Comparison of ENCODE assay signal across 6 cellular contexts in the genomic region with DNA sequence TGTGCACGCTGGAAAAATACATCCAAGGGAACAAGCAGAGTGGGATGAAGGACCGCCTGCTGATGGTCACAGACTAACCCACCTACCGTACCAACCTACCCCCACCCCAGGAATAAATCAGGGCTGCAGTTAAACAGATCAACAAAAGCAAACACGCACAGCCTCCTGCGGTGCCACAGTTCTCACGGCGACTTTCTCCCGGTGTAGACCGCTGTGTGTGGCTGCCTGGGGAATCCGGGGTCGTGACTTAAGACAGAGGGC.
DNase-seq lines count a peak whose midpoint lies in the region; ATAC-seq, FAIRE-seq and TF ChIP-seq lines count a peak whose summit lies in the region.
"Not testable (repeated sequence)": the region's sequence is repeated elsewhere in the genome, so short reads cannot be mapped to it uniquely, and the experiment has no call there.

No MANE protein-coding gene starts in this region.

- CTCF ChIA-PET in GM12878 (lab: Yijun Ruan, JAX), result not testable (repeated sequence)

- H3K4ac ChIP-seq in H9 (ENCODE audit: low read depth, low read length); neuronal stem cell (ENCODE audit: low read length): not testable (repeated sequence)

- H3K4me2 ChIP-seq in H9 (ENCODE audit: insufficient read depth, insufficient read length, low read length); OCI-LY3 (ENCODE audit: low read length); GM12878 (ENCODE audit: control insufficient read depth, insufficient read depth); neuronal stem cell (ENCODE audit: insufficient read depth, low read length, poor library complexity, severe bottlenecking): not testable (repeated sequence)

- not testable (repeated sequence) for H3K14ac ChIP-seq in H9 (ENCODE audit: insufficient read depth, low read length); neuronal stem cell (ENCODE audit: low read length)

- not testable (repeated sequence) for H3K9me3 ChIP-seq in H9 (ENCODE audit: control insufficient read depth, low read depth, low read length); OCI-LY3 (ENCODE audit: insufficient read depth, low read length); GM12878 (replicated peaks; ENCODE audit: control insufficient read depth, insufficient read depth, low read length); neuronal stem cell (replicated peaks in 1 of 2; ENCODE audit: control insufficient read depth in 2 of 2, insufficient read depth in 1 of 2, low read depth in 1 of 2, low read length in 2 of 2)
- peaks cover 0 to 20% (median 11%) of the 10 kb centered on the region in 4 donors for H3K9me3 ChIP-seq in stomach

- not testable (repeated sequence) for TF ChIP-seq RAD21 in GM12878 (IDR thresholded peaks at IDR 0.05; ENCODE audit: insufficient read depth, low read depth, low read length)

- not testable (repeated sequence) for H3K9me3 Mint-ChIP-seq in H9; glutamatergic neuron (ENCODE audit: unreplicated experiment)

- RAD21 ChIA-PET in GM12878 (lab: Charles Lee; ENCODE audit: unreplicated experiment), result not testable (repeated sequence)

- not testable (repeated sequence) for H3K4me1 ChIP-seq in H9 (ENCODE audit: insufficient read depth, low read length); GM12878 (ENCODE audit: control insufficient read depth, insufficient read depth, low read length); stomach
- peaks cover 20% of the 10 kb centered on the region for H3K4me1 ChIP-seq in OCI-LY3 (ENCODE audit: low read length)
- peaks cover 1 to 19% of the 10 kb centered on the region in 2 donors for H3K4me1 ChIP-seq in neuronal stem cell (ENCODE audit: control insufficient read depth in 2 of 2, insufficient read depth in 1 of 2, low read depth in 1 of 2, low read length in 2 of 2)

- not testable (repeated sequence) for H3K27me3 ChIP-seq in H9 (ENCODE audit: insufficient read depth, low read length); OCI-LY3 (ENCODE audit: low read depth, low read length); GM12878 (replicated peaks in 1 of 2; ENCODE audit: control insufficient read depth in 2 of 2, insufficient read depth in 2 of 2, low read length in 1 of 2); neuronal stem cell (ENCODE audit: control insufficient read depth in 3 of 3, insufficient read depth in 3 of 3, low read depth in 1 of 3, low read length in 3 of 3)
- H3K27me3 ChIP-seq in stomach, result peaks cover 0 to 15% (median 0%) of the 10 kb centered on the region in 3 donors

- H3K4me3 Mint-ChIP-seq in H9, result not testable (repeated sequence)
- H3K4me3 Mint-ChIP-seq in glutamatergic neuron (ENCODE audit: unreplicated experiment), result peak overlapping the region; percentile 27

- H3K23me2 ChIP-seq in H9 (ENCODE audit: insufficient read length, low read depth, low read length, poor library complexity, severe bottlenecking), result not testable (repeated sequence)

- H3K56ac ChIP-seq in H9 (ENCODE audit: insufficient read length, low read depth, low read length), result not testable (repeated sequence)

- H2BK12ac ChIP-seq in H9 (ENCODE audit: insufficient read length, low read depth, low read length); neuronal stem cell (ENCODE audit: low read length): not testable (repeated sequence)

- DNase-seq in H9 (peak; percentile 20), stomach (peak; percentile 1)
- DNase-seq in GM12878 (ENCODE audit: low read depth, low spot score); glutamatergic neuron; neuronal stem cell (ENCODE audit: low spot score): not testable (repeated sequence)

- not testable (repeated sequence) for H3K23ac ChIP-seq in H9 (ENCODE audit: insufficient read length, low read depth, low read length); neuronal stem cell (ENCODE audit: low read depth, low read length, poor library complexity)

- not testable (repeated sequence) for H3K18ac ChIP-seq in H9 (ENCODE audit: insufficient read length, low read depth, low read length); neuronal stem cell (ENCODE audit: low read length)

- SMC1A ChIA-PET in GM12878 (lab: Charles Lee; ENCODE audit: uncharacterized antibody, unreplicated experiment), result interaction anchor here (1.1 kb wide), 1 partner anchor 8 kb away, joined by 5 read pairs; no protein-coding TSS in a partner anchor

- not testable (repeated sequence) for H3K36me3 Mint-ChIP-seq in H9 (ENCODE audit: insufficient read depth in 1 of 3, low read depth in 3 of 3); glutamatergic neuron (ENCODE audit: unreplicated experiment)

- POLR2A ChIA-PET in GM12878 (lab: Charles Lee), result not testable (repeated sequence)

- not testable (repeated sequence) for H3K36me3 ChIP-seq in OCI-LY3 (replicated peaks; ENCODE audit: low read depth, low read length); GM12878 (ENCODE audit: control insufficient read depth in 2 of 2, insufficient read depth in 2 of 2, low read length in 1 of 2); neuronal stem cell (replicated peaks in 1 of 2; ENCODE audit: control insufficient read depth in 2 of 2, insufficient read depth in 2 of 2, low read length in 2 of 2); stomach

- TF ChIP-seq CTCF in H9 (conservative IDR thresholded peaks at IDR 0.05); OCI-LY3 (IDR thresholded peaks at IDR 0.05; ENCODE audit: low read depth, low read length); GM12878 (IDR thresholded peaks at IDR 0.05 in 2 of 3, conservative IDR thresholded peaks at IDR 0.05 in 1 of 3; ENCODE audit: control insufficient read depth in 2 of 3, extremely low read depth in 1 of 3, insufficient read depth in 1 of 3, low read depth in 3 of 3, low read length in 3 of 3); glutamatergic neuron (IDR thresholded peaks at IDR 0.05; ENCODE audit: partially characterized antibody, unreplicated experiment); stomach (IDR thresholded peaks at IDR 0.05): not testable (repeated sequence)

- not testable (repeated sequence) for H3K79me1 ChIP-seq in H9 (ENCODE audit: insufficient read depth, low read depth, low read length, poor library complexity, severe bottlenecking); neuronal stem cell (ENCODE audit: low read depth, low read length)

- H2AK5ac ChIP-seq in H9 (ENCODE audit: insufficient read length, low read length); neuronal stem cell (ENCODE audit: low read depth, low read length): not testable (repeated sequence)

- not testable (repeated sequence) for H2AFZ ChIP-seq in H9 (ENCODE audit: low read length); OCI-LY3 (ENCODE audit: low read depth, low read length); GM12878 (ENCODE audit: control insufficient read depth, low read depth, low read length)
- H2AFZ ChIP-seq in neuronal stem cell (ENCODE audit: low read length), result peak overlapping the region; percentile 35

- peaks cover 0 to 18% of the 10 kb centered on the region in 2 experiments; a peak in 3 of 4 replicates for H3K4me1 Mint-ChIP-seq in H9
- peaks cover 16% of the 10 kb centered on the region for H3K4me1 Mint-ChIP-seq in glutamatergic neuron (ENCODE audit: low read depth, unreplicated experiment)

- no CpG with 5 or more reads among the region's 11 CpGs for WGBS in H9 (ENCODE audit: extremely low coverage, insufficient read length, low lambda C conversion rate)
- 91% methylated on average over 11 of the region's 11 CpGs for WGBS in GM12878 (ENCODE audit: insufficient coverage, insufficient replicate concordance, low lambda C conversion rate, missing lambda C conversion rate)
- no CpG with 5 or more reads among the region's 11 CpGs for WGBS in neuronal stem cell (ENCODE audit: extremely low coverage in 2 of 2, insufficient read length in 2 of 2, insufficient replicate concordance in 1 of 2), 2 donors
- 31 to 51% (median 43%) methylated on average over 7 to 11 of the region's 11 CpGs for WGBS in stomach, 5 donors

- intact Hi-C loops in GM12878 (cut with micrococcal nuclease; ENCODE audit: unreplicated experiment); stomach (cut with DNase I; ENCODE audit: low total_unique reads): not testable (repeated sequence)

- H3K27ac Mint-ChIP-seq in H9, result not testable (repeated sequence)
- H3K27ac Mint-ChIP-seq in glutamatergic neuron (ENCODE audit: unreplicated experiment), result peak overlapping the region; percentile 67

- not testable (repeated sequence) for H3K27me3 Mint-ChIP-seq in H9 (ENCODE audit: low read depth)
- peaks cover 11% of the 10 kb centered on the region for H3K27me3 Mint-ChIP-seq in glutamatergic neuron (ENCODE audit: unreplicated experiment)

- BruUV-seq in GM12878 (replicated peaks; lab: Mats Ljungman, UMichigan), result not testable (repeated sequence)

- H4K91ac ChIP-seq in H9 (ENCODE audit: insufficient read length, low read depth, low read length); neuronal stem cell (ENCODE audit: low read depth, low read length, poor library complexity): not testable (repeated sequence)

- H4K5ac ChIP-seq in H9 (ENCODE audit: insufficient read length, low read depth, low read length), result not testable (repeated sequence)

- H3T11ph ChIP-seq in H9 (ENCODE audit: low read length), result not testable (repeated sequence)

- TF ChIP-seq POLR2A in GM12878 (IDR thresholded peaks at IDR 0.05; ENCODE audit: low read depth, low read length); stomach (IDR thresholded peaks at IDR 0.05): not testable (repeated sequence)

- H3K4me3 ChIP-seq in OCI-LY3 (ENCODE audit: low read length); GM12878; neuronal stem cell (ENCODE audit: low read length in 2 of 2); stomach: not testable (repeated sequence)

- H2BK5ac ChIP-seq in H9 (ENCODE audit: insufficient read length, low read length); neuronal stem cell (ENCODE audit: low read length): not testable (repeated sequence)

- H2BK120ac ChIP-seq in H9 (ENCODE audit: low read depth, low read length, poor library complexity, severe bottlenecking); neuronal stem cell (ENCODE audit: low read depth, low read length): not testable (repeated sequence)

- not testable (repeated sequence) for H3K79me2 ChIP-seq in H9 (ENCODE audit: insufficient read depth, low read length); OCI-LY3 (ENCODE audit: low read length); GM12878 (ENCODE audit: control insufficient read depth, insufficient read depth, low read length)

- not testable (repeated sequence) for H2BK20ac ChIP-seq in H9 (ENCODE audit: low read depth, low read length, poor library complexity, severe bottlenecking)

- H3K9ac ChIP-seq in H9 (ENCODE audit: extremely low read depth, insufficient read length, low read length); OCI-LY3 (ENCODE audit: low read length); GM12878 (ENCODE audit: control insufficient read depth, insufficient read depth, low read length); neuronal stem cell (ENCODE audit: low read depth, low read length, poor library complexity): not testable (repeated sequence)

- H3K27ac ChIP-seq in H9 (ENCODE audit: insufficient read length, low read depth, low read length); GM12878 (ENCODE audit: control insufficient read depth, insufficient read depth); neuronal stem cell (replicated peaks; ENCODE audit: low read length); stomach: not testable (repeated sequence)
- H3K27ac ChIP-seq in OCI-LY3 (ENCODE audit: low read length), result peak overlapping the region; percentile 70

- peak; percentile 13 for FAIRE-seq in GM12878 (lab: Jason Lieb, UNC)

- TF ChIP-seq EP300 in GM12878 (IDR thresholded peaks at IDR 0.05; ENCODE audit: borderline replicate concordance in 1 of 2, control insufficient read depth in 1 of 2, low read depth in 2 of 2, low read length in 2 of 2); stomach (IDR thresholded peaks at IDR 0.05): not testable (repeated sequence)

- in situ Hi-C loops in GM12878 (cut with MboI), result not testable (repeated sequence)

- H4K20me1 ChIP-seq in H9 (ENCODE audit: control insufficient read depth, insufficient read depth, insufficient read length); OCI-LY3 (ENCODE audit: insufficient read depth, low read length); GM12878 (ENCODE audit: control insufficient read depth, insufficient read depth): not testable (repeated sequence)

- H4K8ac ChIP-seq in H9 (replicated peaks; ENCODE audit: insufficient read length, low read depth, low read length); neuronal stem cell (ENCODE audit: low read depth, low read length): not testable (repeated sequence)

- ATAC-seq in GM12878, result not testable (repeated sequence)

- not testable (repeated sequence) for H2BK15ac ChIP-seq in H9 (ENCODE audit: low read depth, low read length); neuronal stem cell (ENCODE audit: low read length)
